Comparison of ENCODE assay signal across 20 cellular contexts in genomic region chr4:178086324-178086723, GRCh38.
DNase-seq lines count a peak whose midpoint lies in the region; ATAC-seq and FAIRE-seq lines count a peak whose summit lies in the region.
"Had no signal": no experiment of that assay in that cellular context is flagged by ENCODE, and none has a peak within 500 bp of the region (broad histone marks: within the 10 kb centered on the region; RNA-seq: fewer than 3 reads in every experiment).

No MANE protein-coding gene starts in this region.

- ATAC-seq in GM21723 (IDR thresholded peaks at IDR 0.05; ENCODE audit: unreplicated experiment), result no peak
- ATAC-seq: gastroesophageal sphincter had no signal

- DNase-seq in NCI-H82 (lab: John Stamatoyannopoulos, UW), result peak; percentile 48
- no peak for DNase-seq in NCI-H82 treated with DMSO at 0.1 percent for 48 hours (lab: John Stamatoyannopoulos, UW; ENCODE audit: unreplicated experiment)
- DNase-seq in NCI-H69 (lab: John Stamatoyannopoulos, UW), result peak; percentile 73
- DNase-seq in globus pallidus (ENCODE audit: low spot score), result peak; percentile 23
- peak; percentile 14 for DNase-seq in retina
- DNase-seq in RCC 7860 (ENCODE audit: low spot score), result no peak
- no peak for DNase-seq in activated CD4-positive, CD25-positive, alpha-beta regulatory T cell treated with anti-CD3 and anti-CD28 coated beads, Interleukin-2, amount 50 U/mL, for 72 hours
- DNase-seq: activated effector memory CD4-positive, alpha-beta T cell treated with Interleukin-2 at 50 U/mL for 16 hours; amniotic stem cell; COR-L47; KG1; NCI-H1092 treated with DMSO at 0.1 percent for 48 hours; NCI-H226; PC-9; stimulated activated naive CD4-positive, alpha-beta T cell; upper lobe of left lung had no signal

- FAIRE-seq in RCC 7860 (lab: Jason Lieb, UNC), result no peak
- FAIRE-seq: endothelial cell of umbilical vein, islet of Langerhans had no signal

Comparison
In these comparisons a context has a peak if more than half of its experiments do, and no peak if none do; other contexts are left out.
1. DNase-seq: peak in NCI-H82 (single experiment), NCI-H69 (single experiment), globus pallidus (single experiment) and retina (single experiment); none in NCI-H82 treated with DMSO at 0.1 percent for 48 hours (single experiment), RCC 7860 (single experiment) and activated CD4-positive, CD25-positive, alpha-beta regulatory T cell treated with anti-CD3 and anti-CD28 coated beads, Interleukin-2, amount 50 U/mL, for 72 hours (single experiment).